Comparison of ENCODE assay signal across 11 cellular contexts in the genomic region with DNA sequence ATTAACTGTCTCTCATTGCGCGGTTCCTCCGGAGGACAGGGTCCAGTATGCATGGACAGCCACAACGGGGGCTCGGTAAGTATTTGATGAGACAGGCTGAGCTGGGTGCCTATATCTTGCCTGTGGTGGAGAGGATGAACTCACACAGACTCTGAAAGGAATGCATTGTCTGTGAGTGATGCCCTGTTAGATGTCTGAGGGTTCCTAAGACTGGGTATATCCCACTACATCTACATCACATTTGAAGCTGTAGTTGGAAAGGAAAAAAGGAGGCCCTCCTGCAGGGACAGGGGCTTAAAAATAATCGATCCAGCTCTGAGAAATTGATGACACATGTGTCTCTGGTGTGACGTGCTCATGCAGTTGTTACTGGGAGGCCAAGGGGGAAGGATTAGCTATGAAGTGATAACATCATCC. TPM values are rescaled to one million over a fixed set of nuclear protein-coding genes. Genes with fewer than 3 reads are reported as not detected.
A peak's percentile ranks its signal among the peaks of the same experiment; 100 is the strongest.
DNase-seq lines count a peak whose midpoint lies in the region; ATAC-seq, FAIRE-seq and TF ChIP-seq lines count a peak whose summit lies in the region.
"Had no signal": no experiment of that assay in that cellular context is flagged by ENCODE, and none has a peak within 500 bp of the region (broad histone marks: within the 10 kb centered on the region; RNA-seq: fewer than 3 reads in every experiment).

No MANE protein-coding gene starts in this region.

- peak overlapping the region; percentile 82 for H3K4me3 Mint-ChIP-seq in activated CD4-positive, alpha-beta T cell treated with anti-CD3 and anti-CD28 coated beads for 36 hours

- peak overlapping the region; percentile 83 for H3K27ac Mint-ChIP-seq in activated CD4-positive, alpha-beta T cell treated with anti-CD3 and anti-CD28 coated beads for 36 hours

- no peak for FAIRE-seq in RCC 7860 (lab: Jason Lieb, UNC)
- FAIRE-seq: H1 had no signal

- intact Hi-C loops in activated CD4-positive, alpha-beta T cell treated with anti-CD3 and anti-CD28 coated beads for 36 hours (cut with DNase I, micrococcal nuclease): loop anchor here (2.0 to 5.0 kb wide), 6 partner anchors 51 to 745 kb away; a partner anchor contains a TSS

- no peaks in the 10 kb centered on the region for H3K9me3 Mint-ChIP-seq in activated CD4-positive, alpha-beta T cell treated with anti-CD3 and anti-CD28 coated beads for 36 hours (ENCODE audit: low read depth)

- no peaks in the 10 kb centered on the region for H3K27me3 Mint-ChIP-seq in activated CD4-positive, alpha-beta T cell treated with anti-CD3 and anti-CD28 coated beads for 36 hours

- peak; percentile 55 for DNase-seq in activated CD4-positive, alpha-beta T cell treated with anti-CD3 and anti-CD28 coated beads for 36 hours
- DNase-seq in activated CD4-positive, alpha-beta T cell treated with anti-CD3 and anti-CD28 coated beads for 1 hour: no peak
- peak; percentile 33 for DNase-seq in SK-MEL-5 (ENCODE audit: low read depth, low spot score)
- peak; percentile 21 for DNase-seq in epithelial cell of esophagus (ENCODE audit: low read depth)
- peak; percentile 36 for DNase-seq in stimulated activated CD8-positive, alpha-beta memory T cell treated with anti-CD3 and anti-CD28 coated beads, Interleukin-4, amount 100 ng/mL, for 48 hours
- no peak for DNase-seq in RCC 7860 (ENCODE audit: low spot score)
- no peak for DNase-seq in omental fat pad (ENCODE audit: low spot score)
- DNase-seq: NCI-H510A treated with DMSO at 0.1 percent for 48 hours, substantia nigra had no signal

- CTCF ChIA-PET in activated CD4-positive, alpha-beta T cell treated with anti-CD3 and anti-CD28 coated beads for 36 hours (lab: Charles Lee): interaction anchor here (0.6 to 5.7 kb wide), 12 partner anchors 13 to 328 kb away, joined by 3 to 41 read pairs (median 6); a partner anchor contains a TSS

- H3K36me3 Mint-ChIP-seq in activated CD4-positive, alpha-beta T cell treated with anti-CD3 and anti-CD28 coated beads for 36 hours (ENCODE audit: low read depth): peaks cover 7% of the 10 kb centered on the region

- peak overlapping the region; percentile 0 for H3K4me3 ChIP-seq in epithelial cell of esophagus (ENCODE audit: low read length)

- H3K4me1 Mint-ChIP-seq in activated CD4-positive, alpha-beta T cell treated with anti-CD3 and anti-CD28 coated beads for 36 hours: peaks cover 62% of the 10 kb centered on the region

- peak; percentile 18 for ATAC-seq in activated CD4-positive, alpha-beta T cell treated with anti-CD3 and anti-CD28 coated beads for 36 hours
- ATAC-seq in omental fat pad (ENCODE audit: low FRiP score) (no peak), GM21619 (IDR thresholded peaks at IDR 0.05; ENCODE audit: unreplicated experiment) (no peak)

- in situ Hi-C loops in SK-MEL-5 (cut with HindIII; ENCODE audit: low pct_unique_long_range_greater_than_20kb, low sequenced_read_pairs): no loop called here

- POLR2A ChIA-PET in activated CD4-positive, alpha-beta T cell treated with anti-CD3 and anti-CD28 coated beads for 36 hours (lab: Charles Lee): interaction anchor here (1.0 to 1.6 kb wide), 2 partner anchors 156 to 212 kb away, joined by 3 to 4 read pairs; a partner anchor contains a TSS

- no peak for TF ChIP-seq CTCF in epithelial cell of esophagus (IDR thresholded peaks at IDR 0.05; ENCODE audit: insufficient read depth, low read depth, low read length, missing control alignments)
- TF ChIP-seq CTCF in omental fat pad (IDR thresholded peaks at IDR 0.05): no peak

RNA-seq across cellular contexts. Expression of a gene that starts 1.9 kb away (rescaled TPM):
- 10 to 100 TPM; 32.8 to 37.7 TPM for total RNA-seq in activated CD4-positive, alpha-beta T cell treated with anti-CD3 and anti-CD28 coated beads for 36 hours
- 8.3 and 13.1 TPM in 2 replicates for total RNA-seq in SK-MEL-5 (2014; rRNA removed; shearing (Covaris generic))
- 8.3 and 12.4 TPM in 2 replicates for polyA plus RNA-seq in SK-MEL-5 (2015; cell fraction: cytosol; rRNA removed)
- polyA plus RNA-seq in SK-MEL-5 (2015; cell fraction: nucleus; rRNA removed): 49.5 and 65.9 TPM in 2 replicates
- 10 to 100 TPM; 17.3 to 38.3 (median 23.3) TPM for total RNA-seq in omental fat pad

Comparison
In these comparisons a context has a peak if more than half of its experiments do, and no peak if none do; other contexts are left out.
1. DNase-seq: peak in activated CD4-positive, alpha-beta T cell treated with anti-CD3 and anti-CD28 coated beads for 36 hours (single experiment), SK-MEL-5 (single experiment), epithelial cell of esophagus (single experiment) and stimulated activated CD8-positive, alpha-beta memory T cell treated with anti-CD3 and anti-CD28 coated beads, Interleukin-4, amount 100 ng/mL, for 48 hours (single experiment); none in activated CD4-positive, alpha-beta T cell treated with anti-CD3 and anti-CD28 coated beads for 1 hour (single experiment), RCC 7860 (single experiment) and omental fat pad (single experiment).